15 cellular contexts compared by ENCODE assay signal in genomic region chr1:200561856-200562214, GRCh38. TPM values are rescaled to one million over a fixed set of nuclear protein-coding genes. Genes with fewer than 3 reads are reported as not detected.
A peak's percentile ranks its signal among the peaks of the same experiment; 100 is the strongest.
DNase-seq lines count a peak whose midpoint lies in the region; ATAC-seq lines count a peak whose summit lies in the region.
"Had no signal": no experiment of that assay in that cellular context is flagged by ENCODE, and none has a peak within 500 bp of the region (broad histone marks: within the 10 kb centered on the region; RNA-seq: fewer than 3 reads in every experiment).

No MANE protein-coding gene starts in this region.

- CTCF ChIA-PET in activated CD4-positive, alpha-beta memory T cell treated with anti-CD3 and anti-CD28 coated beads for 36 hours (lab: Charles Lee), result interaction anchor here (5.1 kb wide), 1 partner anchor 240 kb away, joined by 39 read pairs; no protein-coding TSS in a partner anchor

- H3K9me3 Mint-ChIP-seq in activated T-cell treated with anti-CD3 and anti-CD28 coated beads, Interleukin-2, amount 50 U/mL, for 72 hours, result no peaks in the 10 kb centered on the region
- no peaks in the 10 kb centered on the region for H3K9me3 Mint-ChIP-seq in activated T-cell treated with anti-CD3 and anti-CD28 coated beads, Interleukin-2, amount 50 U/mL, for 24 hours
- no peaks in the 10 kb centered on the region for H3K9me3 Mint-ChIP-seq in stimulated activated memory B cell treated with anti-CD40 and anti-IgM and Interleukin-4, amounts not matched to agents 10 μg/mL and 1 μg/mL and 100 μg/mL, for 72 hours
- no peaks in the 10 kb centered on the region for H3K9me3 Mint-ChIP-seq in activated CD4-positive, alpha-beta memory T cell treated with anti-CD3 and anti-CD28 coated beads for 36 hours

- H3K36me3 ChIP-seq in HUES48 (ENCODE audit: control insufficient read depth, insufficient read depth, low read length) (peaks cover 51% of the 10 kb centered on the region), SJCRH30 (peaks cover 13% of the 10 kb centered on the region)

- ATAC-seq in activated T-cell treated with anti-CD3 and anti-CD28 coated beads, Interleukin-2, amount 50 U/mL, for 72 hours (replicated peaks in 1 of 2), result peak in 1 of 2 donors; percentile 20
- ATAC-seq in HG02588 (IDR thresholded peaks at IDR 0.05; ENCODE audit: unreplicated experiment), result peak; percentile 23
- ATAC-seq in stimulated activated memory B cell treated with anti-CD40 and anti-IgM and Interleukin-4, amounts not matched to agents 10 μg/mL and 1 μg/mL and 100 μg/mL, for 72 hours, result no peak

- H3K27ac ChIP-seq in HUES48 (ENCODE audit: low read depth, low read length) (peak overlapping the region; percentile 79), SJCRH30 (no peak overlapping the region)
- H3K27ac ChIP-seq: VCaP had no signal

- no peak for DNase-seq in activated T-cell treated with anti-CD3 and anti-CD28 coated beads, Interleukin-2, amount 50 U/mL, for 72 hours
- no peak for DNase-seq in activated T-cell treated with anti-CD3 and anti-CD28 coated beads, Interleukin-2, amount 50 U/mL, for 24 hours
- DNase-seq in NCI-H1092 (lab: John Stamatoyannopoulos, UW) (no peak), SJCRH30 (no peak)
- DNase-seq in activated CD4-positive, alpha-beta memory T cell treated with anti-CD3 and anti-CD28 coated beads for 36 hours, result no peak
- DNase-seq: activated T-cell treated with anti-CD3 and anti-CD28 coated beads for 4 hours, Caco-2, mesenchymal stem cell, NCI-H1105 treated with DMSO at 0.1 percent for 48 hours, NCI-H510A treated with DMSO at 0.1 percent for 48 hours had no signal

- H3K36me3 Mint-ChIP-seq in activated T-cell treated with anti-CD3 and anti-CD28 coated beads, Interleukin-2, amount 50 U/mL, for 72 hours (ENCODE audit: insufficient read depth in 2 of 2), result peaks cover 1 to 3% of the 10 kb centered on the region in 2 donors
- H3K36me3 Mint-ChIP-seq in activated T-cell treated with anti-CD3 and anti-CD28 coated beads, Interleukin-2, amount 50 U/mL, for 24 hours (ENCODE audit: low read depth), result no peaks in the 10 kb centered on the region
- no peaks in the 10 kb centered on the region for H3K36me3 Mint-ChIP-seq in stimulated activated memory B cell treated with anti-CD40 and anti-IgM and Interleukin-4, amounts not matched to agents 10 μg/mL and 1 μg/mL and 100 μg/mL, for 72 hours
- peaks cover 3% of the 10 kb centered on the region for H3K36me3 Mint-ChIP-seq in activated CD4-positive, alpha-beta memory T cell treated with anti-CD3 and anti-CD28 coated beads for 36 hours

- H3K4me1 Mint-ChIP-seq in activated T-cell treated with anti-CD3 and anti-CD28 coated beads, Interleukin-2, amount 50 U/mL, for 72 hours (ENCODE audit: low read depth), result peaks cover 12% of the 10 kb centered on the region
- H3K4me1 Mint-ChIP-seq in activated T-cell treated with anti-CD3 and anti-CD28 coated beads, Interleukin-2, amount 50 U/mL, for 24 hours (ENCODE audit: low read depth), result peaks cover 7% of the 10 kb centered on the region
- peaks cover 14% of the 10 kb centered on the region for H3K4me1 Mint-ChIP-seq in stimulated activated memory B cell treated with anti-CD40 and anti-IgM and Interleukin-4, amounts not matched to agents 10 μg/mL and 1 μg/mL and 100 μg/mL, for 72 hours
- H3K4me1 Mint-ChIP-seq in activated CD4-positive, alpha-beta memory T cell treated with anti-CD3 and anti-CD28 coated beads for 36 hours (ENCODE audit: low read depth), result peaks cover 8% of the 10 kb centered on the region

- H3K27ac Mint-ChIP-seq in activated T-cell treated with anti-CD3 and anti-CD28 coated beads, Interleukin-2, amount 50 U/mL, for 72 hours, result peak overlapping the region; percentile 46
- no peak overlapping the region for H3K27ac Mint-ChIP-seq in activated T-cell treated with anti-CD3 and anti-CD28 coated beads, Interleukin-2, amount 50 U/mL, for 24 hours
- peak overlapping the region; percentile 44 for H3K27ac Mint-ChIP-seq in stimulated activated memory B cell treated with anti-CD40 and anti-IgM and Interleukin-4, amounts not matched to agents 10 μg/mL and 1 μg/mL and 100 μg/mL, for 72 hours
- no peak overlapping the region for H3K27ac Mint-ChIP-seq in activated CD4-positive, alpha-beta memory T cell treated with anti-CD3 and anti-CD28 coated beads for 36 hours
- H3K27ac Mint-ChIP-seq: progenitor cell of endocrine pancreas had no signal

- H3K27me3 Mint-ChIP-seq in activated T-cell treated with anti-CD3 and anti-CD28 coated beads, Interleukin-2, amount 50 U/mL, for 72 hours (ENCODE audit: low read depth), result no peaks in the 10 kb centered on the region
- no peaks in the 10 kb centered on the region for H3K27me3 Mint-ChIP-seq in activated T-cell treated with anti-CD3 and anti-CD28 coated beads, Interleukin-2, amount 50 U/mL, for 24 hours
- no peaks in the 10 kb centered on the region for H3K27me3 Mint-ChIP-seq in stimulated activated memory B cell treated with anti-CD40 and anti-IgM and Interleukin-4, amounts not matched to agents 10 μg/mL and 1 μg/mL and 100 μg/mL, for 72 hours
- H3K27me3 Mint-ChIP-seq in activated CD4-positive, alpha-beta memory T cell treated with anti-CD3 and anti-CD28 coated beads for 36 hours, result no peaks in the 10 kb centered on the region
- H3K27me3 Mint-ChIP-seq: progenitor cell of endocrine pancreas had no signal

- H3K4me1 ChIP-seq in HUES48 (ENCODE audit: control insufficient read depth, insufficient read depth, low read length), result peaks cover 16% of the 10 kb centered on the region
- no peaks in the 10 kb centered on the region for H3K4me1 ChIP-seq in SJCRH30

- H3K9ac ChIP-seq in HUES48 (ENCODE audit: low read depth, low read length), result 0 out of 2 replicates have a peak overlapping the region, but pooled peaks have one; percentile 24

- POLR2A ChIA-PET in activated CD4-positive, alpha-beta memory T cell treated with anti-CD3 and anti-CD28 coated beads for 36 hours (lab: Charles Lee), result interaction anchor here (1.1 kb wide), 1 partner anchor 258 kb away, joined by 3 read pairs; no protein-coding TSS in a partner anchor

- intact Hi-C loops in activated CD4-positive, alpha-beta memory T cell treated with anti-CD3 and anti-CD28 coated beads for 36 hours (cut with micrococcal nuclease), result no loop called here

- no peak overlapping the region for H3K4me3 ChIP-seq in HUES48 (ENCODE audit: low read depth, low read length)
- H3K4me3 ChIP-seq in SJCRH30, result no peak overlapping the region

- H3K9me3 ChIP-seq in HUES48 (ENCODE audit: control insufficient read depth, insufficient read depth, low read length), result no peaks in the 10 kb centered on the region
- no peaks in the 10 kb centered on the region for H3K9me3 ChIP-seq in SJCRH30 (replicated peaks)
- H3K9me3 ChIP-seq: Caco-2 had no signal

- peak overlapping the region in 1 of 2 donors; percentile 29 for H3K4me3 Mint-ChIP-seq in activated T-cell treated with anti-CD3 and anti-CD28 coated beads, Interleukin-2, amount 50 U/mL, for 72 hours
- H3K4me3 Mint-ChIP-seq in activated T-cell treated with anti-CD3 and anti-CD28 coated beads, Interleukin-2, amount 50 U/mL, for 24 hours, result no peak overlapping the region
- H3K4me3 Mint-ChIP-seq in stimulated activated memory B cell treated with anti-CD40 and anti-IgM and Interleukin-4, amounts not matched to agents 10 μg/mL and 1 μg/mL and 100 μg/mL, for 72 hours, result no peak overlapping the region
- no peak overlapping the region for H3K4me3 Mint-ChIP-seq in activated CD4-positive, alpha-beta memory T cell treated with anti-CD3 and anti-CD28 coated beads for 36 hours

- no peaks in the 10 kb centered on the region for H3K27me3 ChIP-seq in HUES48 (ENCODE audit: control insufficient read depth, insufficient read depth, low read length)
- H3K27me3 ChIP-seq in SJCRH30, result no peaks in the 10 kb centered on the region

RNA-seq across cellular contexts. Expression of gene KIF14, which starts 58.7 kb away (rescaled TPM):
- total RNA-seq in activated T-cell treated with anti-CD3 and anti-CD28 coated beads, Interleukin-2, amount 50 U/mL, for 72 hours, result 10 to 100 TPM; 15.8 to 20.1 TPM
- total RNA-seq in SJCRH30 (2014; rRNA removed; shearing (Covaris generic)), result 19.0 and 21.0 TPM in 2 replicates
- total RNA-seq in activated CD4-positive, alpha-beta memory T cell treated with anti-CD3 and anti-CD28 coated beads for 36 hours, result 10 to 100 TPM; 15.7 to 17.1 TPM

Comparison
In these comparisons a context has a peak if more than half of its experiments do, and no peak if none do; other contexts are left out.
1. H3K27ac Mint-ChIP-seq: peak in activated T-cell treated with anti-CD3 and anti-CD28 coated beads, Interleukin-2, amount 50 U/mL, for 72 hours (single experiment) and stimulated activated memory B cell treated with anti-CD40 and anti-IgM and Interleukin-4, amounts not matched to agents 10 μg/mL and 1 μg/mL and 100 μg/mL, for 72 hours (single experiment); none in activated T-cell treated with anti-CD3 and anti-CD28 coated beads, Interleukin-2, amount 50 U/mL, for 24 hours (single experiment) and activated CD4-positive, alpha-beta memory T cell treated with anti-CD3 and anti-CD28 coated beads for 36 hours (single experiment).